26 cellular contexts compared by ENCODE assay signal in genomic region chr2:120954939-120955338, GRCh38.
"Had no signal": no experiment of that assay in that cellular context is flagged by ENCODE, and none has a peak within 500 bp of the region (broad histone marks: within the 10 kb centered on the region; RNA-seq: fewer than 3 reads in every experiment).

No MANE protein-coding gene starts in this region.

- H3K9me3 Mint-ChIP-seq: activated naive CD4-positive, alpha-beta T cell treated with anti-CD3 and anti-CD28 coated beads for 36 hours; activated naive CD8-positive, alpha-beta T cell treated with anti-CD3 and anti-CD28 coated beads for 36 hours; activated T-cell treated with anti-CD3 and anti-CD28 coated beads, Interleukin-2, amount 50 U/mL, for 4 hours; T-helper 1 cell treated with Interleukin-12 subunit alpha and Interleukin-12 subunit beta and Interleukin-4 antibody, amounts not matched to agents 30 μg/mL and 1 μg/mL, for 36 hours; WTC11 had no signal

- H3K4me3 Mint-ChIP-seq: activated CD8-positive, alpha-beta T cell treated with anti-CD3 and anti-CD28 coated beads, Interleukin-2, amount 10 ng/mL, durations not matched to agents 7 days and 5 days; activated naive CD4-positive, alpha-beta T cell treated with anti-CD3 and anti-CD28 coated beads for 36 hours; activated naive CD8-positive, alpha-beta T cell treated with anti-CD3 and anti-CD28 coated beads for 36 hours; activated T-cell treated with anti-CD3 and anti-CD28 coated beads, Interleukin-2, amount 50 U/mL, for 4 hours; T-helper 1 cell treated with Interleukin-12 subunit alpha and Interleukin-12 subunit beta and Interleukin-4 antibody, amounts not matched to agents 30 μg/mL and 1 μg/mL, for 36 hours; WTC11 had no signal

- DNase-seq: activated CD4-positive, alpha-beta T cell treated with anti-CD3 and anti-CD28 coated beads for 48 hours; activated CD4-positive, alpha-beta T cell treated with anti-CD3 and anti-CD28 coated beads, Interleukin-2, amount 50 U/mL, for 4 hours; activated CD4-positive, CD25-positive, alpha-beta regulatory T cell treated with anti-CD3 and anti-CD28 coated beads, Interleukin-2, amount 50 U/mL, for 72 hours; activated CD8-positive, alpha-beta T cell treated with anti-CD3 and anti-CD28 coated beads, Interleukin-2, amount 10 ng/mL, durations not matched to agents 7 days and 5 days; activated effector memory CD4-positive, alpha-beta T cell treated with anti-CD3 and anti-CD28 coated beads, Interleukin-2, amount 50 U/mL, for 16 hours; activated naive CD4-positive, alpha-beta T cell treated with anti-CD3 and anti-CD28 coated beads for 36 hours; activated naive CD8-positive, alpha-beta T cell treated with anti-CD3 and anti-CD28 coated beads for 36 hours; activated T-cell treated with anti-CD3 and anti-CD28 coated beads, Interleukin-2, amount 50 U/mL, for 4 hours; central memory CD4-positive, alpha-beta T cell; Kasumi-1; KBM-7; NCI-H1436; NCI-H1694 treated with DMSO at 0.1 percent for 48 hours; NCI-H2171 treated with DMSO at 0.1 percent for 48 hours; NCI-H226; NCI-H526; NCI-H774; NK-92 treated with Interleukin-12 subunit alpha and Interleukin-12 subunit beta, amount 100 ng/mL, for 24 hours; OCI-M1; SHP77 had no signal

- H3K27me3 ChIP-seq: SJSA1 had no signal

- H3K27me3 Mint-ChIP-seq: activated naive CD8-positive, alpha-beta T cell treated with anti-CD3 and anti-CD28 coated beads for 36 hours had no signal

- H3K9me3 ChIP-seq: SJSA1 had no signal

- ATAC-seq: activated CD8-positive, alpha-beta T cell treated with anti-CD3 and anti-CD28 coated beads, Interleukin-2, amount 10 ng/mL, durations not matched to agents 7 days and 5 days; activated T-cell treated with anti-CD3 and anti-CD28 coated beads, Interleukin-2, amount 50 U/mL, for 4 hours; Panc1; SK-N-SH treated with all-trans-retinoic acid at 6 μM for 48 hours; WTC11 had no signal

- H3K27ac ChIP-seq: coronary artery, SJSA1 had no signal

- H3K27ac Mint-ChIP-seq: activated CD8-positive, alpha-beta T cell treated with anti-CD3 and anti-CD28 coated beads, Interleukin-2, amount 10 ng/mL, durations not matched to agents 7 days and 5 days; activated naive CD4-positive, alpha-beta T cell treated with anti-CD3 and anti-CD28 coated beads for 36 hours; activated naive CD8-positive, alpha-beta T cell treated with anti-CD3 and anti-CD28 coated beads for 36 hours; T-helper 1 cell treated with Interleukin-12 subunit alpha and Interleukin-12 subunit beta and Interleukin-4 antibody, amounts not matched to agents 30 μg/mL and 1 μg/mL, for 36 hours had no signal

- H3K36me3 Mint-ChIP-seq: activated naive CD8-positive, alpha-beta T cell treated with anti-CD3 and anti-CD28 coated beads for 36 hours; WTC11 had no signal

- H3K4me3 ChIP-seq: coronary artery, SJSA1 had no signal

- H3K4me1 Mint-ChIP-seq: activated naive CD8-positive, alpha-beta T cell treated with anti-CD3 and anti-CD28 coated beads for 36 hours; WTC11 had no signal
